23 cellular contexts compared by ENCODE assay signal in the genomic region with DNA sequence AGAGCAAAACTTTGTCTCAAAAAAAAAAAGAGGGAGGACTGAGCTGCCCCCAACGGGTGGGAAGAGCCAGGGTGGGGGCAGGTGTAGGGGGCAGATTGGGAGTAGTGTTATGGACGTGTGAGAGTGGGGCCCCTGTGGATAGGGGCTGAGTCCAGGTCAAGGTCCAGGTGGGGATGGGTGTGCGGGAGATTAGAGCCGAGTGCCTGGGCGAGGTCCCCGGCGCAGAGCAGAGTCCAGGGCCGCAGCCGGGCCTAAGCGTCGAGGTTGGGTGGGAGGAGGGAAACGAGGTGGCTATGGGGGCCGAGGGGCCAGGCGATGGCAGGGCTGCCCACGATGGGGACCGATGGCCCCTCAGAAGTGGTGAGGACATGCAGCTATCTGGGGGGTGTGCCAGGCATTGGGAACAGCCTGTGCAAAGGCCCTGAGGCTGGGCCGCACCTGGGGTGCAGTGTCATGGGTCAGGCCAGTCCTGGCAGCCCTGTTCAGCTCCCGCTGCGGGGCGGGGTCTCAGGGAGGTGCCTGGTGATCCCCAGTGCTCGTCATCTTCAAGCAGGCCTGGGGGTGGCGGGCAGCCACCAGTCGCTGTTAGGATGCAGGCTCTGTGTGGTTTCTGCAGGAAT. TPM values are rescaled to one million over a fixed set of nuclear protein-coding genes. Genes with fewer than 3 reads are reported as not detected.
"Had no signal": no experiment of that assay in that cellular context is flagged by ENCODE, and none has a peak within 500 bp of the region (broad histone marks: within the 10 kb centered on the region; RNA-seq: fewer than 3 reads in every experiment).

No MANE protein-coding gene starts in this region.

- H3K27ac ChIP-seq: ascending aorta, brain microvascular endothelial cell, parathyroid adenoma, skin epidermis, stomach, upper lobe of left lung, WERI-Rb-1 had no signal

- H3K27me3 ChIP-seq: ascending aorta, brain microvascular endothelial cell, upper lobe of left lung had no signal

- H3K9me3 ChIP-seq: upper lobe of left lung had no signal

- H3K9ac ChIP-seq: parathyroid adenoma had no signal

- H3K9me3 Mint-ChIP-seq: activated naive CD4-positive, alpha-beta T cell treated with anti-CD3 and anti-CD28 coated beads, Interleukin-2, amount 50 U/mL, for 24 hours; effector memory CD8-positive, alpha-beta T cell; memory B cell; stimulated activated effector memory CD8-positive, alpha-beta T cell treated with anti-CD3 and anti-CD28 coated beads, Interleukin-12 subunit alpha, Interleukin-12 subunit beta, amount 100 ng/mL, for 72 hours; T-cell; T-helper 2 cell treated with Interferon-gamma antibody and Interleukin-4, amounts not matched to agents 5 μg/mL and 100 μg/mL, for 36 hours had no signal

- H3K36me3 Mint-ChIP-seq: activated naive CD4-positive, alpha-beta T cell treated with anti-CD3 and anti-CD28 coated beads, Interleukin-2, amount 50 U/mL, for 24 hours; memory B cell; stimulated activated effector memory CD8-positive, alpha-beta T cell treated with anti-CD3 and anti-CD28 coated beads, Interleukin-12 subunit alpha, Interleukin-12 subunit beta, amount 100 ng/mL, for 72 hours; T-cell had no signal

- H3K36me3 ChIP-seq: ascending aorta, brain microvascular endothelial cell had no signal

- DNase-seq: brain microvascular endothelial cell, foreskin melanocyte, hippocampal formation, kidney glomerular epithelial cell had no signal

- H3K4me3 ChIP-seq: ascending aorta, skin epidermis, stomach, upper lobe of left lung had no signal

- H3K4me3 Mint-ChIP-seq: activated naive CD4-positive, alpha-beta T cell treated with anti-CD3 and anti-CD28 coated beads, Interleukin-2, amount 50 U/mL, for 24 hours; effector memory CD8-positive, alpha-beta T cell; memory B cell; nephron progenitor cell; stimulated activated effector memory CD8-positive, alpha-beta T cell treated with anti-CD3 and anti-CD28 coated beads, Interleukin-12 subunit alpha, Interleukin-12 subunit beta, amount 100 ng/mL, for 72 hours; T-cell; T-helper 2 cell treated with Interferon-gamma antibody and Interleukin-4, amounts not matched to agents 5 μg/mL and 100 μg/mL, for 36 hours had no signal

- H3K4me1 ChIP-seq: ascending aorta, parathyroid adenoma had no signal

- H3K27ac Mint-ChIP-seq: activated naive CD4-positive, alpha-beta T cell treated with anti-CD3 and anti-CD28 coated beads, Interleukin-2, amount 50 U/mL, for 24 hours; memory B cell; nephron progenitor cell; stimulated activated effector memory CD8-positive, alpha-beta T cell treated with anti-CD3 and anti-CD28 coated beads, Interleukin-12 subunit alpha, Interleukin-12 subunit beta, amount 100 ng/mL, for 72 hours; T-cell; T-helper 2 cell treated with Interferon-gamma antibody and Interleukin-4, amounts not matched to agents 5 μg/mL and 100 μg/mL, for 36 hours had no signal

- H3K27me3 Mint-ChIP-seq: activated naive CD4-positive, alpha-beta T cell treated with anti-CD3 and anti-CD28 coated beads, Interleukin-2, amount 50 U/mL, for 24 hours had no signal

RNA-seq across cellular contexts. Expression of gene MISP, which starts 12.3 kb away (rescaled TPM):
- total RNA-seq: ascending aorta, dermis microvascular lymphatic vessel endothelial cell, endothelial cell of umbilical vein, pulmonary artery endothelial cell had no signal

RNA-seq across cellular contexts. Expression of gene PRSS57, which starts 43.4 kb away (rescaled TPM):
- total RNA-seq: ascending aorta, dermis microvascular lymphatic vessel endothelial cell, endothelial cell of umbilical vein, esophagus mucosa, right cardiac atrium, stomach, temporal lobe had no signal
